8 cellular contexts compared by ENCODE assay signal in the genomic region with DNA sequence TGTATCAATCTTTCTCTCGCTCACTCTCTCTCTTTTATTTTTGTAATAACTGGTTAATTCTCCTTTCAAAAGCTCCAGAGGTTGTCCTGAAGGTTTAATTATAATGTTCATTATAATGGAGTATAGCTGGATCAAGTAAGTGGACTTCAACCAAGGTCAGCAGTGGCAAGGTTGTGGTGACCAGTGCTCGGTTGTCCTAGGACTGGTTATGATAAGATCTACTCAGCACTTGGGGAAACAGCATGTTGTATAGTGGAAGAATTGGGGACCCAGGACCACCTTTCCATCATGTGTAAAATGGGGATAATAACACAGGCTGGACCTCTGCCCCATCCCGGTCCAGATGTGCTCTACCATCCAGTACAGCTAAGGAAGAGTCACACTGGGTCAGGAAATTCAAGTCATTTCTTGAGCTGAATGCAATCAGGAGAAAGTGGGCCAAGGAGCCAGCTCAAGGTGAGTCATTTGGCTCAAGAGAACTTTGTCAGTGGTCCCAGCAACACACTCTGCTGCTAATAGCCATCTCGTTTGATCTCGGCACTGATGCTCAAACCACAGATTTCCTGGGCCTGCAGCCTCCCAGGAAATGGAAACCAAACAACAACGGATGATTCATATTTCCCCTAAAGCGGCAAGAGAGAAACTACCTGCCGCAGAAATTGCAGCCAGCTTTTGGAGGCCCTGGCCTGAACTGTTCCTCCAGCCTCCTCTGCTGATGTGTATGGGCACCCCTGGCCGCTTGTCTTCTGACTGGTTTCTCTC.
A peak's percentile ranks its signal among the peaks of the same experiment; 100 is the strongest.
DNase-seq lines count a peak whose midpoint lies in the region; ATAC-seq and TF ChIP-seq lines count a peak whose summit lies in the region.

No MANE protein-coding gene starts in this region.

- H3K27ac ChIP-seq in HCT116 (ENCODE audit: low read depth, low read length) (peak overlapping the region; percentile 84), mesenchymal stem cell (ENCODE audit: low read length, poor library complexity, severe bottlenecking) (peak overlapping the region; percentile 56), H9 (ENCODE audit: insufficient read length, low read depth, low read length) (no peak overlapping the region)

- H2BK20ac ChIP-seq in H9 (ENCODE audit: low read depth, low read length, poor library complexity, severe bottlenecking): no peak overlapping the region

- H2BK120ac ChIP-seq in mesenchymal stem cell (ENCODE audit: low read depth, low read length) (no peak overlapping the region), H9 (ENCODE audit: low read depth, low read length, poor library complexity, severe bottlenecking) (no peak overlapping the region)

- H2AFZ ChIP-seq in HCT116 (ENCODE audit: low read depth, low read length, poor library complexity, severe bottlenecking): peak overlapping the region; percentile 69
- no peak overlapping the region for H2AFZ ChIP-seq in mesenchymal stem cell (ENCODE audit: low read depth, low read length)
- H2AFZ ChIP-seq in H9 (ENCODE audit: low read length): no peak overlapping the region

- H3K4me2 ChIP-seq in HCT116 (ENCODE audit: low read length) (peak overlapping the region; percentile 65), mesenchymal stem cell (ENCODE audit: low read length, poor library complexity, severe bottlenecking) (no peak overlapping the region), H9 (ENCODE audit: insufficient read depth, insufficient read length, low read length) (no peak overlapping the region)

- peaks cover 5 to 9% of the 10 kb centered on the region in 2 experiments; a peak in 3 of 4 replicates for H3K4me1 Mint-ChIP-seq in H9

- no peak overlapping the region for H3K56ac ChIP-seq in H9 (ENCODE audit: insufficient read length, low read depth, low read length)

- peak overlapping the region; percentile 30 for H3K9ac ChIP-seq in HCT116 (ENCODE audit: low read length)
- H3K9ac ChIP-seq in mesenchymal stem cell (ENCODE audit: low read length): peak overlapping the region; percentile 71
- H3K9ac ChIP-seq in H9 (ENCODE audit: extremely low read depth, insufficient read length, low read length): no peak overlapping the region

- H2BK5ac ChIP-seq in mesenchymal stem cell (ENCODE audit: low read depth, low read length, poor library complexity, severe bottlenecking) (no peak overlapping the region), H9 (ENCODE audit: insufficient read length, low read length) (no peak overlapping the region)

- H3K27me3 Mint-ChIP-seq in H9 (ENCODE audit: low read depth): peaks cover 3% of the 10 kb centered on the region

- no peak overlapping the region for H4K91ac ChIP-seq in mesenchymal stem cell (ENCODE audit: low read length)
- H4K91ac ChIP-seq in H9 (ENCODE audit: insufficient read length, low read depth, low read length): no peak overlapping the region

- POLR2A ChIA-PET in HCT116 (lab: Charles Lee): interaction anchor here (0.9 to 2.4 kb wide), 5 partner anchors 24 to 121 kb away, joined by 3 to 15 read pairs (median 6); no protein-coding TSS in a partner anchor

- H3K14ac ChIP-seq in mesenchymal stem cell (ENCODE audit: low read length in 2 of 2) (no peak overlapping the region), H9 (ENCODE audit: insufficient read depth, low read length) (no peak overlapping the region)

- no peaks in the 10 kb centered on the region for H4K20me1 ChIP-seq in HCT116 (ENCODE audit: insufficient read depth)
- H4K20me1 ChIP-seq in H9 (ENCODE audit: control insufficient read depth, insufficient read depth, insufficient read length): no peaks in the 10 kb centered on the region

- no peak overlapping the region for H4K5ac ChIP-seq in H9 (ENCODE audit: insufficient read length, low read depth, low read length)

- no peak overlapping the region for H2BK15ac ChIP-seq in mesenchymal stem cell (ENCODE audit: low read depth, poor library complexity, severe bottlenecking)
- no peak overlapping the region for H2BK15ac ChIP-seq in H9 (ENCODE audit: low read depth, low read length)

- H3K4ac ChIP-seq in mesenchymal stem cell (ENCODE audit: low read depth in 1 of 2, low read length in 2 of 2) (no peak overlapping the region), H9 (ENCODE audit: low read depth, low read length) (no peak overlapping the region)

- H3K23ac ChIP-seq in mesenchymal stem cell (ENCODE audit: low read length in 2 of 2): no peak overlapping the region
- H3K23ac ChIP-seq in H9 (ENCODE audit: insufficient read length, low read depth, low read length): no peak overlapping the region

- 28% methylated on average over 8 of the region's 9 CpGs for WGBS in mesenchymal stem cell
- no CpG with 5 or more reads among the region's 9 CpGs for WGBS in H9 (ENCODE audit: extremely low coverage, insufficient read length, low lambda C conversion rate)

- no peaks in the 10 kb centered on the region for H3K79me2 ChIP-seq in HCT116 (ENCODE audit: insufficient read depth, low read length)
- no peaks in the 10 kb centered on the region for H3K79me2 ChIP-seq in H9 (ENCODE audit: insufficient read depth, low read length)

- H3K4me3 ChIP-seq in GM06990 (replicated peaks; ENCODE audit: low read depth, low read length): no peak overlapping the region; the same call in 1 of the 2 replicates
- H3K4me3 ChIP-seq in HCT116 (replicated peaks in 1 of 2; ENCODE audit: low read depth in 1 of 2, low read length in 2 of 2): peak overlapping the region; percentile 15 to 24; a peak in 2 of 4 replicates
- H3K4me3 ChIP-seq in mesenchymal stem cell (ENCODE audit: insufficient read depth in 1 of 2, low read depth in 1 of 2, low read length in 2 of 2): no peak overlapping the region

- no peaks in the 10 kb centered on the region for H3K79me1 ChIP-seq in mesenchymal stem cell (replicated peaks; ENCODE audit: low read length, poor library complexity, severe bottlenecking)
- H3K79me1 ChIP-seq in H9 (ENCODE audit: insufficient read depth, low read depth, low read length, poor library complexity, severe bottlenecking): no peaks in the 10 kb centered on the region

- CTCF ChIA-PET in HCT116 (lab: Charles Lee): interaction anchor here (1.1 kb wide), 1 partner anchor 36 kb away, joined by 8 read pairs; no protein-coding TSS in a partner anchor

- TSS peak; percentile 90 for BruUV-seq in HCT116 (replicated peaks; lab: Mats Ljungman, UMichigan)

- no peak overlapping the region for H3K4me3 Mint-ChIP-seq in H9

- H3K36me3 Mint-ChIP-seq in H9 (ENCODE audit: insufficient read depth in 1 of 3, low read depth in 3 of 3): no peaks in the 10 kb centered on the region

- RAD21 ChIA-PET in HCT116 (lab: Charles Lee; ENCODE audit: low non-redundant PET in 1 of 2, low total read pairs in 2 of 2, uncharacterized antibody in 2 of 2, unreplicated experiment in 2 of 2): no interaction called here

- no peaks in the 10 kb centered on the region for H3K9me3 Mint-ChIP-seq in H9

- no peaks in the 10 kb centered on the region; the same call in 1 of the 2 replicates for H3K27me3 ChIP-seq in GM06990 (replicated peaks; ENCODE audit: control insufficient read depth, insufficient read depth, low read length)
- no peaks in the 10 kb centered on the region for H3K27me3 ChIP-seq in HCT116 (ENCODE audit: insufficient read depth, low read length)
- H3K27me3 ChIP-seq in mesenchymal stem cell (ENCODE audit: control insufficient read depth in 1 of 2, insufficient read depth in 1 of 2, low read length in 2 of 2): no peaks in the 10 kb centered on the region
- H3K27me3 ChIP-seq in H9 (ENCODE audit: insufficient read depth, low read length): no peaks in the 10 kb centered on the region

- H4K8ac ChIP-seq in mesenchymal stem cell (ENCODE audit: low read length): peak overlapping the region; percentile 43
- no peak overlapping the region for H4K8ac ChIP-seq in H9 (replicated peaks; ENCODE audit: insufficient read length, low read depth, low read length)

- H2AK5ac ChIP-seq in mesenchymal stem cell (ENCODE audit: low read length, severe bottlenecking) (no peak overlapping the region), H9 (ENCODE audit: insufficient read length, low read length) (no peak overlapping the region)

- no peaks in the 10 kb centered on the region for H3K36me3 ChIP-seq in GM06990 (ENCODE audit: control insufficient read depth, insufficient read depth, low read length)
- H3K36me3 ChIP-seq in HCT116 (ENCODE audit: control insufficient read depth in 1 of 2, insufficient read depth in 2 of 2, low read length in 2 of 2): no peaks in the 10 kb centered on the region
- no peaks in the 10 kb centered on the region for H3K36me3 ChIP-seq in mesenchymal stem cell (ENCODE audit: control insufficient read depth in 1 of 2, insufficient read depth in 2 of 2, low read depth in 1 of 2, low read length in 2 of 2)

- H3K23me2 ChIP-seq in H9 (ENCODE audit: insufficient read length, low read depth, low read length, poor library complexity, severe bottlenecking): no peaks in the 10 kb centered on the region

- TF ChIP-seq POLR2A in HCT116 (IDR thresholded peaks at IDR 0.05; ENCODE audit: borderline replicate concordance, extremely low read depth, insufficient read depth, insufficient read length): no peak

- no peak overlapping the region for H3T11ph ChIP-seq in H9 (ENCODE audit: low read length)

- intact Hi-C loops in HCT116 (cut with micrococcal nuclease): loop anchor here (2.0 kb wide), 1 partner anchor 122 kb away; no protein-coding TSS in a partner anchor

- peak; percentile 14 for TF ChIP-seq CTCF in GM06990 (IDR thresholded peaks at IDR 0.05; ENCODE audit: insufficient read depth, low read length, poor library complexity, severe bottlenecking)
- TF ChIP-seq CTCF in HCT116 (IDR thresholded peaks at IDR 0.05 in 2 of 3, conservative IDR thresholded peaks at IDR 0.05 in 1 of 3; ENCODE audit: borderline replicate concordance in 1 of 3, insufficient read depth in 1 of 3, low read depth in 2 of 3, low read length in 2 of 3): no peak
- no peak for TF ChIP-seq CTCF in H9 (conservative IDR thresholded peaks at IDR 0.05)

- no peak overlapping the region for H3K27ac Mint-ChIP-seq in H9

- peak; percentile 58 for DNase-seq in GM06990 (ENCODE audit: extremely low read depth, insufficient read length)
- DNase-seq in HCT116 (ENCODE audit: low read depth, low spot score): peak; percentile 98
- DNase-seq in MV-4-11 (lab: John Stamatoyannopoulos, UW): peak; percentile 77
- DNase-seq in activated T-cell treated with anti-CD3 and anti-CD28 coated beads, Interleukin-2, amount 50 U/mL, for 1 hour: peak; percentile 54
- DNase-seq in mesenchymal stem cell: peak; percentile 88
- DNase-seq in NOMO-1 treated with dmso at 0.1 percent for 144 hours (lab: John Stamatoyannopoulos, UW; ENCODE audit: unreplicated experiment): no peak
- no peak for DNase-seq in NCI-H1436 (lab: John Stamatoyannopoulos, UW)
- no peak for DNase-seq in H9

- peak; percentile 94 for ATAC-seq in HCT116

- peaks cover 19 to 41% of the 10 kb centered on the region in 2 experiments for H3K4me1 ChIP-seq in HCT116 (ENCODE audit: control insufficient read depth in 1 of 2, insufficient read depth in 2 of 2, low read length in 2 of 2)
- peaks cover 7% of the 10 kb centered on the region for H3K4me1 ChIP-seq in mesenchymal stem cell (ENCODE audit: control insufficient read depth, insufficient read depth, low read depth, low read length)
- H3K4me1 ChIP-seq in H9 (ENCODE audit: insufficient read depth, low read length): no peaks in the 10 kb centered on the region

- H3K18ac ChIP-seq in mesenchymal stem cell (ENCODE audit: low read depth in 1 of 2, low read length in 2 of 2) (peak overlapping the region in 1 of 2 experiments; percentile 48), H9 (ENCODE audit: insufficient read length, low read depth, low read length) (no peak overlapping the region)

- H2BK12ac ChIP-seq in mesenchymal stem cell (ENCODE audit: low read length in 2 of 2): peak overlapping the region in 1 of 2 experiments; percentile 4
- H2BK12ac ChIP-seq in H9 (ENCODE audit: insufficient read length, low read depth, low read length): no peak overlapping the region

- TF ChIP-seq RAD21 in HCT116 (IDR thresholded peaks at IDR 0.05; ENCODE audit: low read depth): peak; percentile 61

- no peaks in the 10 kb centered on the region for H3K9me2 ChIP-seq in HCT116 (ENCODE audit: insufficient read depth)

- H3K9me3 ChIP-seq in HCT116 (ENCODE audit: control insufficient read depth in 1 of 2, insufficient read depth in 1 of 2, low read depth in 1 of 2, low read length in 2 of 2): no peaks in the 10 kb centered on the region
- no peaks in the 10 kb centered on the region for H3K9me3 ChIP-seq in mesenchymal stem cell (ENCODE audit: control insufficient read depth, low read length)
- no peaks in the 10 kb centered on the region for H3K9me3 ChIP-seq in H9 (ENCODE audit: control insufficient read depth, low read depth, low read length)

Comparison
In these comparisons a context has a peak if more than half of its experiments do, and no peak if none do; other contexts are left out.
1. DNase-seq: peak in GM06990 (single experiment), HCT116 (single experiment), MV-4-11 (single experiment), activated T-cell treated with anti-CD3 and anti-CD28 coated beads, Interleukin-2, amount 50 U/mL, for 1 hour (single experiment) and mesenchymal stem cell (single experiment); none in NOMO-1 treated with dmso at 0.1 percent for 144 hours (single experiment), NCI-H1436 (single experiment) and H9 (single experiment).
2. H3K4me3 ChIP-seq: peak in HCT116 (2 of 2); none in GM06990 (single experiment) and mesenchymal stem cell (0 of 2).